16 cellular contexts compared by ENCODE assay signal in genomic region chr20:47645632-47646031, GRCh38.
DNase-seq lines count a peak whose midpoint lies in the region; ATAC-seq, FAIRE-seq and TF ChIP-seq lines count a peak whose summit lies in the region.
"Had no signal": no experiment of that assay in that cellular context is flagged by ENCODE, and none has a peak within 500 bp of the region (broad histone marks: within the 10 kb centered on the region; RNA-seq: fewer than 3 reads in every experiment).

No MANE protein-coding gene starts in this region.

- no peaks in the 10 kb centered on the region for H3K79me2 ChIP-seq in K562 (ENCODE audit: control insufficient read depth, insufficient read depth, low read length)

- H3K27me3 Mint-ChIP-seq in activated naive CD4-positive, alpha-beta T cell treated with anti-CD3 and anti-CD28 coated beads, Interleukin-2, amount 50 U/mL, for 24 hours, result no peaks in the 10 kb centered on the region
- no peaks in the 10 kb centered on the region for H3K27me3 Mint-ChIP-seq in IgD-negative memory B cell
- H3K27me3 Mint-ChIP-seq in stimulated activated naive B cell treated with anti-CD40 and anti-IgM and Interleukin-4, amounts not matched to agents 10 μg/mL and 1 μg/mL and 100 μg/mL, for 72 hours, result no peaks in the 10 kb centered on the region

- in situ Hi-C loops in K562 (cut with MboI), result no loop called here

- H3K9ac ChIP-seq in K562 (ENCODE audit: insufficient read depth in 1 of 2, low read depth in 2 of 2, low read length in 2 of 2), result no peak overlapping the region
- H3K9ac ChIP-seq: GM23248 had no signal

- no TSS peak for BruUV-seq in K562 (replicated peaks; lab: Mats Ljungman, UMichigan)

- 59% methylated on average over 2 of the region's 2 CpGs for WGBS in K562 (ENCODE audit: insufficient coverage, low coverage, missing lambda C conversion rate)

- peaks cover 3% of the 10 kb centered on the region for H3K4me1 Mint-ChIP-seq in activated naive CD4-positive, alpha-beta T cell treated with anti-CD3 and anti-CD28 coated beads, Interleukin-2, amount 50 U/mL, for 24 hours
- peaks cover 0 to 5% (median 1%) of the 10 kb centered on the region in 3 donors for H3K4me1 Mint-ChIP-seq in IgD-negative memory B cell
- peaks cover 5 to 10% of the 10 kb centered on the region in 2 donors for H3K4me1 Mint-ChIP-seq in stimulated activated naive B cell treated with anti-CD40 and anti-IgM and Interleukin-4, amounts not matched to agents 10 μg/mL and 1 μg/mL and 100 μg/mL, for 72 hours

- H3K36me3 Mint-ChIP-seq in activated naive CD4-positive, alpha-beta T cell treated with anti-CD3 and anti-CD28 coated beads, Interleukin-2, amount 50 U/mL, for 24 hours, result peaks cover 32% of the 10 kb centered on the region
- peaks cover 10% of the 10 kb centered on the region for H3K36me3 Mint-ChIP-seq in IgD-negative memory B cell
- H3K36me3 Mint-ChIP-seq in stimulated activated naive B cell treated with anti-CD40 and anti-IgM and Interleukin-4, amounts not matched to agents 10 μg/mL and 1 μg/mL and 100 μg/mL, for 72 hours, result peaks cover 39 to 53% of the 10 kb centered on the region in 2 donors

- no peak overlapping the region for H3K4me3 ChIP-seq in K562
- H3K4me3 ChIP-seq: GM23248 had no signal

- TF ChIP-seq EP300 in K562 (IDR thresholded peaks at IDR 0.05; ENCODE audit: low read length), result no peak

- H2AFZ ChIP-seq in K562 (ENCODE audit: low read depth, low read length), result no peak overlapping the region
- H2AFZ ChIP-seq: GM23248 had no signal

- ATAC-seq in K562 (no peak), GM18858 (IDR thresholded peaks at IDR 0.05; ENCODE audit: unreplicated experiment) (no peak), GM18867 (IDR thresholded peaks at IDR 0.05; ENCODE audit: unreplicated experiment) (no peak)
- ATAC-seq in stimulated activated naive B cell treated with anti-CD40 and anti-IgM and Interleukin-4, amounts not matched to agents 10 μg/mL and 1 μg/mL and 100 μg/mL, for 72 hours (replicated peaks), result no peak

- no peaks in the 10 kb centered on the region for H3K9me3 Mint-ChIP-seq in activated naive CD4-positive, alpha-beta T cell treated with anti-CD3 and anti-CD28 coated beads, Interleukin-2, amount 50 U/mL, for 24 hours
- no peaks in the 10 kb centered on the region for H3K9me3 Mint-ChIP-seq in IgD-negative memory B cell
- no peaks in the 10 kb centered on the region for H3K9me3 Mint-ChIP-seq in stimulated activated naive B cell treated with anti-CD40 and anti-IgM and Interleukin-4, amounts not matched to agents 10 μg/mL and 1 μg/mL and 100 μg/mL, for 72 hours

- TF ChIP-seq RAD21 in K562 (CRISPR knock-in tag; conservative IDR thresholded peaks at IDR 0.05 in 1 of 2, IDR thresholded peaks at IDR 0.05 in 1 of 2), result no peak

- H3K9me1 ChIP-seq in K562 (ENCODE audit: control insufficient read depth, insufficient read depth, low read length), result no peaks in the 10 kb centered on the region

- H3K4me1 ChIP-seq in K562 (replicated peaks in 1 of 2; ENCODE audit: control insufficient read depth in 2 of 2, insufficient read depth in 2 of 2, low read length in 2 of 2), result no peaks in the 10 kb centered on the region

- H3K27ac Mint-ChIP-seq in activated naive CD4-positive, alpha-beta T cell treated with anti-CD3 and anti-CD28 coated beads, Interleukin-2, amount 50 U/mL, for 24 hours, result peak overlapping the region; percentile 88
- H3K27ac Mint-ChIP-seq in IgD-negative memory B cell, result peak overlapping the region in 2 of 3 donors; percentile 36 to 51
- peak overlapping the region; percentile 68 for H3K27ac Mint-ChIP-seq in stimulated activated naive B cell treated with anti-CD40 and anti-IgM and Interleukin-4, amounts not matched to agents 10 μg/mL and 1 μg/mL and 100 μg/mL, for 72 hours

- H3K27ac ChIP-seq in K562 (ENCODE audit: extremely low read depth, low read depth, low read length), result no peak overlapping the region
- H3K27ac ChIP-seq: GM23248, HL-60 had no signal

- no peak for DNase-seq in activated naive CD4-positive, alpha-beta T cell treated with Interleukin-2 at 50 U/mL for 16 hours
- DNase-seq in K562 (ENCODE audit: extremely low read depth in 1 of 4, low spot score in 3 of 4), result no peak
- DNase-seq in stimulated activated naive B cell treated with anti-CD40 and anti-IgM and Interleukin-4, amounts not matched to agents 10 μg/mL and 1 μg/mL and 100 μg/mL, for 72 hours, result no peak
- DNase-seq: DMS79 treated with DMSO at 0.1 percent for 48 hours, GM23248, HCEC 1CT, KBM-7, NCI-H1417 treated with DMSO at 0.1 percent for 48 hours, NCI-H1930, NCI-H69, SHP77 treated with DMSO at 0.1 percent for 48 hours had no signal

- H3K27me3 ChIP-seq in K562 (ENCODE audit: control insufficient read depth in 2 of 2, insufficient read depth in 2 of 2, low read length in 2 of 2), result no peaks in the 10 kb centered on the region

- no peak for FAIRE-seq in K562 (lab: Jason Lieb, UNC)

- POLR2A ChIA-PET in K562 (lab: Yijun Ruan, JAX), result no interaction called here

- no peak overlapping the region for H3K4me2 ChIP-seq in K562 (ENCODE audit: insufficient read depth, low read length)

- intact Hi-C loops in K562 (cut with micrococcal nuclease), result no loop called here

- no peak overlapping the region for H3K4me3 Mint-ChIP-seq in activated naive CD4-positive, alpha-beta T cell treated with anti-CD3 and anti-CD28 coated beads, Interleukin-2, amount 50 U/mL, for 24 hours
- no peak overlapping the region for H3K4me3 Mint-ChIP-seq in IgD-negative memory B cell
- no peak overlapping the region for H3K4me3 Mint-ChIP-seq in stimulated activated naive B cell treated with anti-CD40 and anti-IgM and Interleukin-4, amounts not matched to agents 10 μg/mL and 1 μg/mL and 100 μg/mL, for 72 hours

- no peaks in the 10 kb centered on the region for H3K9me3 ChIP-seq in K562 (replicated peaks; ENCODE audit: control insufficient read depth, insufficient read depth, low read depth, low read length)

- TF ChIP-seq CTCF in K562 (IDR thresholded peaks at IDR 0.05 in 2 of 3, conservative IDR thresholded peaks at IDR 0.05 in 1 of 3; ENCODE audit: insufficient read depth in 2 of 3, low read depth in 1 of 3, low read length in 3 of 3), result no peak

- CTCF ChIA-PET in K562 (lab: Yijun Ruan, JAX; ENCODE audit: low intra/inter-chr PET ratio), result no interaction called here

- no peak for TF ChIP-seq POLR2A in K562 (conservative IDR thresholded peaks at IDR 0.05)

- H3K36me3 ChIP-seq in K562 (ENCODE audit: control insufficient read depth, insufficient read depth, low read length), result peaks cover 59% of the 10 kb centered on the region

- no peaks in the 10 kb centered on the region; the same call in 1 of the 2 replicates for H4K20me1 ChIP-seq in K562 (replicated peaks; ENCODE audit: control insufficient read depth, insufficient read depth, low read length)

TF ChIP-seq in K562, 482 proteins besides CTCF, POLR2A, EP300 and RAD21 (continues in another document):
- no peak for TF ChIP-seq ZBTB7A (IDR thresholded peaks at IDR 0.05; ENCODE audit: borderline replicate concordance, control insufficient read depth, low read depth, low read length)
- TF ChIP-seq RFX1 (IDR thresholded peaks at IDR 0.05), result peak; percentile 73
- no peak for TF ChIP-seq ZNF318 (IDR thresholded peaks at IDR 0.05; ENCODE audit: borderline replicate concordance in 1 of 2, low read depth in 1 of 2)
